Comparison of ENCODE assay signal across 1 cellular context in the genomic region with DNA sequence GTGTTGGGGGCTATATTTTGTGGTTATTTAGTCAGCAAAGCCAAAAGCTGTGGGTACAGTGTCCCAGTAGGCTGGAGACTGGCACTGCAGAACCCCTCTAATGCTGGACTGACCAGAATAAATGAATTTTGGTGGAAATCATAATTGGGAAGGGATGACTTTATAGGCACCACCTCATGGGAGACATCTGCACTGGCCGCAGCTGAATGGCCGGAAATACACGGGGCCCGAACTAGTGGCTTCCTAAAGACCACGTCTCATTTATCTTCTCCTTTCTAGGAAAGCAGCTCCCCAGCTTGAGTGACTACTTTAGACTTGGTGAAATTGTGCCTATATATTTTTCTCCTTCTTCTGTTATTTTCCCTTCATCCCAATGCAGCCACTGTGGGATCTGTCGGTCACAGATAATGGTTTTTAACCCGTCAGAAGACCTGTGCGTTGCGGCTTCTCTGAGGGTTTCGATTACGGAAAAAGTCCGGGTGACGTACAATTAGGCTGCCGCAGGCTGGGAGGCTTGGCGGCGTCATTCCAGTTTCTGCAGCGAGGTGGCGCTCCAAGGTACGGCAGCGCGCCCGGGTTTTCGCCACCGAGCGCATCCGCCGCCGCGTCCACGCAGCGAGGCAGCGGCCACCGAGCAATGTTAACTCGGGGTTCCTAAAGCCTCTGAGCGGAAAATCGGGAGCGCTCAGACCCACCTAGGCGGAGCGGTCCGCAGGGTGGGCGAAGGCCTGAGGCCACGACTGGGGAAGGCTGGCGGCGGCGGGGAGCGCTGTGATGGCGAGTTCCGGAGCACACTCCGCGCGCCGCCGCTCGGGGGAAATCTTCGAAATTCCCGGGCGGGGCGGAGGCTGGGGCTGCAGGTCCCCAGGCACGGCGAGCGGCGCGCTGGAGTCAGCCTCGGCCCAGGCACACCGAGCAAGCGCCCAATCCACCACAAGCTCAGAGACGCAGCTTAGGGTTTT.
TF ChIP-seq lines count a peak whose summit lies in the region.

No MANE protein-coding gene starts in this region.

TF ChIP-seq in HepG2, 621 proteins besides CTCF, POLR2A, EP300 and RAD21 (continued from another document and continues in another):
- TF ChIP-seq, protein P1, sequence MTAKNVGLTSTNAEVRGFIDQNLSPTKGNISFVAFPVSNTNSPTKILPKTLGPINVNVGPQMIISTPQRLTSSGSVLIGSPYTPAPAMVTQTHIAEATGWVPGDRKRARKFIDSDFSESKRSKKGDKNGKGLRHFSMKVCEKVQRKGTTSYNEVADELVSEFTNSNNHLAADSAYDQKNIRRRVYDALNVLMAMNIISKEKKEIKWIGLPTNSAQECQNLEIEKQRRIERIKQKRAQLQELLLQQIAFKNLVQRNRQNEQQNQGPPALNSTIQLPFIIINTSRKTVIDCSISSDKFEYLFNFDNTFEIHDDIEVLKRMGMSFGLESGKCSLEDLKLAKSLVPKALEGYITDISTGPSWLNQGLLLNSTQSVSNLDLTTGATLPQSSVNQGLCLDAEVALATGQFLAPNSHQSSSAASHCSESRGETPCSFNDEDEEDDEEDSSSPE (CRISPR knock-in tag; IDR thresholded peaks at IDR 0.05) = peak; percentile 64; the same call in 1 of the 2 replicates
- TF ChIP-seq NFIC (IDR thresholded peaks at IDR 0.05; ENCODE audit: low read length) = no peak
- TF ChIP-seq RARG (CRISPR knock-in tag; IDR thresholded peaks at IDR 0.05; ENCODE audit: low read depth) = no peak
- no peak for TF ChIP-seq EED (CRISPR knock-in tag; IDR thresholded peaks at IDR 0.05)
- TF ChIP-seq MTF2 (CRISPR knock-in tag; IDR thresholded peaks at IDR 0.05; ENCODE audit: borderline replicate concordance) = peak; percentile 71; the same call in 1 of the 2 replicates
- peak; percentile 63; the same call in 1 of the 2 replicates for TF ChIP-seq ISL2 (CRISPR knock-in tag; IDR thresholded peaks at IDR 0.05)
- peak; percentile 80; the same call in 1 of the 2 replicates for TF ChIP-seq REPIN1 (CRISPR knock-in tag; IDR thresholded peaks at IDR 0.05; ENCODE audit: borderline replicate concordance, low read depth)
- TF ChIP-seq ZNF382 (CRISPR knock-in tag; IDR thresholded peaks at IDR 0.05; ENCODE audit: borderline replicate concordance) = no peak
- TF ChIP-seq MAFG (CRISPR knock-in tag; IDR thresholded peaks at IDR 0.05) = no peak
- TF ChIP-seq ZNF12 (CRISPR knock-in tag; IDR thresholded peaks at IDR 0.05) = peak; percentile 19; the same call in 1 of the 2 replicates
- TF ChIP-seq, protein P2, sequence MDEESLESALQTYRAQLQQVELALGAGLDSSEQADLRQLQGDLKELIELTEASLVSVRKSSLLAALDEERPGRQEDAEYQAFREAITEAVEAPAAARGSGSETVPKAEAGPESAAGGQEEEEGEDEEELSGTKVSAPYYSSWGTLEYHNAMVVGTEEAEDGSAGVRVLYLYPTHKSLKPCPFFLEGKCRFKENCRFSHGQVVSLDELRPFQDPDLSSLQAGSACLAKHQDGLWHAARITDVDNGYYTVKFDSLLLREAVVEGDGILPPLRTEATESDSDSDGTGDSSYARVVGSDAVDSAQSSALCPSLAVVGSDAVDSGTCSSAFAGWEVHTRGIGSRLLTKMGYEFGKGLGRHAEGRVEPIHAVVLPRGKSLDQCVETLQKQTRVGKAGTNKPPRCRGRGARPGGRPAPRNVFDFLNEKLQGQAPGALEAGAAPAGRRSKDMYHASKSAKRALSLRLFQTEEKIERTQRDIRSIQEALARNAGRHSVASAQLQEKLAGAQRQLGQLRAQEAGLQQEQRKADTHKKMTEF (CRISPR knock-in tag; IDR thresholded peaks at IDR 0.05) = peak; percentile 86
- TF ChIP-seq ZNF703 (CRISPR knock-in tag; IDR thresholded peaks at IDR 0.05; ENCODE audit: borderline replicate concordance) = no peak
- no peak for TF ChIP-seq LCORL (IDR thresholded peaks at IDR 0.05)
- TF ChIP-seq LCORL (CRISPR knock-in tag; IDR thresholded peaks at IDR 0.05) = peak; percentile 4; the same call in 1 of the 2 replicates
- TF ChIP-seq, protein P3, sequence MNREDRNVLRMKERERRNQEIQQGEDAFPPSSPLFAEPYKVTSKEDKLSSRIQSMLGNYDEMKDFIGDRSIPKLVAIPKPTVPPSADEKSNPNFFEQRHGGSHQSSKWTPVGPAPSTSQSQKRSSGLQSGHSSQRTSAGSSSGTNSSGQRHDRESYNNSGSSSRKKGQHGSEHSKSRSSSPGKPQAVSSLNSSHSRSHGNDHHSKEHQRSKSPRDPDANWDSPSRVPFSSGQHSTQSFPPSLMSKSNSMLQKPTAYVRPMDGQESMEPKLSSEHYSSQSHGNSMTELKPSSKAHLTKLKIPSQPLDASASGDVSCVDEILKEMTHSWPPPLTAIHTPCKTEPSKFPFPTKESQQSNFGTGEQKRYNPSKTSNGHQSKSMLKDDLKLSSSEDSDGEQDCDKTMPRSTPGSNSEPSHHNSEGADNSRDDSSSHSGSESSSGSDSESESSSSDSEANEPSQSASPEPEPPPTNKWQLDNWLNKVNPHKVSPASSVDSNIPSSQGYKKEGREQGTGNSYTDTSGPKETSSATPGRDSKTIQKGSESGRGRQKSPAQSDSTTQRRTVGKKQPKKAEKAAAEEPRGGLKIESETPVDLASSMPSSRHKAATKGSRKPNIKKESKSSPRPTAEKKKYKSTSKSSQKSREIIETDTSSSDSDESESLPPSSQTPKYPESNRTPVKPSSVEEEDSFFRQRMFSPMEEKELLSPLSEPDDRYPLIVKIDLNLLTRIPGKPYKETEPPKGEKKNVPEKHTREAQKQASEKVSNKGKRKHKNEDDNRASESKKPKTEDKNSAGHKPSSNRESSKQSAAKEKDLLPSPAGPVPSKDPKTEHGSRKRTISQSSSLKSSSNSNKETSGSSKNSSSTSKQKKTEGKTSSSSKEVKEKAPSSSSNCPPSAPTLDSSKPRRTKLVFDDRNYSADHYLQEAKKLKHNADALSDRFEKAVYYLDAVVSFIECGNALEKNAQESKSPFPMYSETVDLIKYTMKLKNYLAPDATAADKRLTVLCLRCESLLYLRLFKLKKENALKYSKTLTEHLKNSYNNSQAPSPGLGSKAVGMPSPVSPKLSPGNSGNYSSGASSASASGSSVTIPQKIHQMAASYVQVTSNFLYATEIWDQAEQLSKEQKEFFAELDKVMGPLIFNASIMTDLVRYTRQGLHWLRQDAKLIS (CRISPR knock-in tag; IDR thresholded peaks at IDR 0.05) = no peak
- no peak for TF ChIP-seq CBX1 (IDR thresholded peaks at IDR 0.05; ENCODE audit: low read depth)
- TF ChIP-seq ZBTB38 (CRISPR knock-in tag; IDR thresholded peaks at IDR 0.05) = 0 out of 2 replicates have a peak, but pooled peaks have one; percentile 57
- peak; percentile 60; the same call in 1 of the 2 replicates for TF ChIP-seq FOXC1 (CRISPR knock-in tag; IDR thresholded peaks at IDR 0.05; ENCODE audit: borderline replicate concordance)
- TF ChIP-seq TGIF2 (CRISPR knock-in tag; IDR thresholded peaks at IDR 0.05) = peak; percentile 47; the same call in 1 of the 2 replicates
- no peak for TF ChIP-seq U2AF1 (optimal IDR thresholded peaks at IDR 0.05; ENCODE audit: low read depth, low read length)
- TF ChIP-seq AGO2 (optimal IDR thresholded peaks at IDR 0.05; ENCODE audit: low read depth, low read length) = no peak
- no peak for TF ChIP-seq NR2C2 (CRISPR knock-in tag; IDR thresholded peaks at IDR 0.05; ENCODE audit: borderline replicate concordance)
- TF ChIP-seq KAT7 (CRISPR knock-in tag; IDR thresholded peaks at IDR 0.05; ENCODE audit: borderline replicate concordance) = no peak
- 0 out of 2 replicates have a peak, but pooled peaks have one; percentile 56 for TF ChIP-seq ZNF563 (CRISPR knock-in tag; IDR thresholded peaks at IDR 0.05)
- TF ChIP-seq NFRKB (IDR thresholded peaks at IDR 0.05) = no peak
- TF ChIP-seq CBX2 (IDR thresholded peaks at IDR 0.05; ENCODE audit: low read depth, low read length) = no peak
- peak; percentile 85; the same call in 1 of the 2 replicates for TF ChIP-seq CBX2 (CRISPR knock-in tag; IDR thresholded peaks at IDR 0.05; ENCODE audit: low read depth)
- 0 out of 3 replicates have a peak, but pooled peaks have one; percentile 32 for TF ChIP-seq MXI1 (IDR thresholded peaks at IDR 0.05; ENCODE audit: borderline replicate concordance, low read depth, low read length)
- TF ChIP-seq ETV6 (CRISPR knock-in tag; conservative IDR thresholded peaks at IDR 0.05) = no peak
- TF ChIP-seq, protein P4, sequence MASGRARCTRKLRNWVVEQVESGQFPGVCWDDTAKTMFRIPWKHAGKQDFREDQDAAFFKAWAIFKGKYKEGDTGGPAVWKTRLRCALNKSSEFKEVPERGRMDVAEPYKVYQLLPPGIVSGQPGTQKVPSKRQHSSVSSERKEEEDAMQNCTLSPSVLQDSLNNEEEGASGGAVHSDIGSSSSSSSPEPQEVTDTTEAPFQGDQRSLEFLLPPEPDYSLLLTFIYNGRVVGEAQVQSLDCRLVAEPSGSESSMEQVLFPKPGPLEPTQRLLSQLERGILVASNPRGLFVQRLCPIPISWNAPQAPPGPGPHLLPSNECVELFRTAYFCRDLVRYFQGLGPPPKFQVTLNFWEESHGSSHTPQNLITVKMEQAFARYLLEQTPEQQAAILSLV (CRISPR knock-in tag; IDR thresholded peaks at IDR 0.05; ENCODE audit: borderline replicate concordance) = no peak; the same call in 1 of the 2 replicates
- TF ChIP-seq, protein P5, sequence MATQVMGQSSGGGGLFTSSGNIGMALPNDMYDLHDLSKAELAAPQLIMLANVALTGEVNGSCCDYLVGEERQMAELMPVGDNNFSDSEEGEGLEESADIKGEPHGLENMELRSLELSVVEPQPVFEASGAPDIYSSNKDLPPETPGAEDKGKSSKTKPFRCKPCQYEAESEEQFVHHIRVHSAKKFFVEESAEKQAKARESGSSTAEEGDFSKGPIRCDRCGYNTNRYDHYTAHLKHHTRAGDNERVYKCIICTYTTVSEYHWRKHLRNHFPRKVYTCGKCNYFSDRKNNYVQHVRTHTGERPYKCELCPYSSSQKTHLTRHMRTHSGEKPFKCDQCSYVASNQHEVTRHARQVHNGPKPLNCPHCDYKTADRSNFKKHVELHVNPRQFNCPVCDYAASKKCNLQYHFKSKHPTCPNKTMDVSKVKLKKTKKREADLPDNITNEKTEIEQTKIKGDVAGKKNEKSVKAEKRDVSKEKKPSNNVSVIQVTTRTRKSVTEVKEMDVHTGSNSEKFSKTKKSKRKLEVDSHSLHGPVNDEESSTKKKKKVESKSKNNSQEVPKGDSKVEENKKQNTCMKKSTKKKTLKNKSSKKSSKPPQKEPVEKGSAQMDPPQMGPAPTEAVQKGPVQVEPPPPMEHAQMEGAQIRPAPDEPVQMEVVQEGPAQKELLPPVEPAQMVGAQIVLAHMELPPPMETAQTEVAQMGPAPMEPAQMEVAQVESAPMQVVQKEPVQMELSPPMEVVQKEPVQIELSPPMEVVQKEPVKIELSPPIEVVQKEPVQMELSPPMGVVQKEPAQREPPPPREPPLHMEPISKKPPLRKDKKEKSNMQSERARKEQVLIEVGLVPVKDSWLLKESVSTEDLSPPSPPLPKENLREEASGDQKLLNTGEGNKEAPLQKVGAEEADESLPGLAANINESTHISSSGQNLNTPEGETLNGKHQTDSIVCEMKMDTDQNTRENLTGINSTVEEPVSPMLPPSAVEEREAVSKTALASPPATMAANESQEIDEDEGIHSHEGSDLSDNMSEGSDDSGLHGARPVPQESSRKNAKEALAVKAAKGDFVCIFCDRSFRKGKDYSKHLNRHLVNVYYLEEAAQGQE (IDR thresholded peaks at IDR 0.05; ENCODE audit: borderline replicate concordance in 1 of 2, low read depth in 1 of 2, low read length in 2 of 2) = no peak
- TF ChIP-seq GTF2F1 (IDR thresholded peaks at IDR 0.05; ENCODE audit: low read length) = no peak
- TF ChIP-seq, protein P6, sequence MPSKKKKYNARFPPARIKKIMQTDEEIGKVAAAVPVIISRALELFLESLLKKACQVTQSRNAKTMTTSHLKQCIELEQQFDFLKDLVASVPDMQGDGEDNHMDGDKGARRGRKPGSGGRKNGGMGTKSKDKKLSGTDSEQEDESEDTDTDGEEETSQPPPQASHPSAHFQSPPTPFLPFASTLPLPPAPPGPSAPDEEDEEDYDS (CRISPR knock-in tag; IDR thresholded peaks at IDR 0.05) = no peak
- TF ChIP-seq ZNF788 (CRISPR knock-in tag; IDR thresholded peaks at IDR 0.05; ENCODE audit: borderline replicate concordance) = peak; percentile 76; the same call in 1 of the 2 replicates
- peak; percentile 86 for TF ChIP-seq CREB1 (IDR thresholded peaks at IDR 0.05)
- TF ChIP-seq CREB1 (CRISPR knock-in tag; IDR thresholded peaks at IDR 0.05) = peak; percentile 70
- TF ChIP-seq ZNF569 (CRISPR knock-in tag; IDR thresholded peaks at IDR 0.05; ENCODE audit: borderline replicate concordance) = no peak
- no peak for TF ChIP-seq ZNF296 (CRISPR knock-in tag; conservative IDR thresholded peaks at IDR 0.05)
- peak; percentile 47; the same call in 1 of the 2 replicates for TF ChIP-seq ZNF891 (CRISPR knock-in tag; IDR thresholded peaks at IDR 0.05)
- no peak for TF ChIP-seq NPAS2 (CRISPR knock-in tag; IDR thresholded peaks at IDR 0.05; ENCODE audit: borderline replicate concordance)
- TF ChIP-seq MXD4 (CRISPR knock-in tag; IDR thresholded peaks at IDR 0.05) = peak; percentile 79
- TF ChIP-seq FIP1L1 (IDR thresholded peaks at IDR 0.05; ENCODE audit: borderline replicate concordance, insufficient read depth, low read depth, low read length) = no peak
- TF ChIP-seq ZNF816 (CRISPR knock-in tag; IDR thresholded peaks at IDR 0.05; ENCODE audit: borderline replicate concordance) = peak; percentile 81; the same call in 1 of the 2 replicates
- no peak for TF ChIP-seq NFYC (CRISPR knock-in tag; IDR thresholded peaks at IDR 0.05)
- TF ChIP-seq, protein P7, sequence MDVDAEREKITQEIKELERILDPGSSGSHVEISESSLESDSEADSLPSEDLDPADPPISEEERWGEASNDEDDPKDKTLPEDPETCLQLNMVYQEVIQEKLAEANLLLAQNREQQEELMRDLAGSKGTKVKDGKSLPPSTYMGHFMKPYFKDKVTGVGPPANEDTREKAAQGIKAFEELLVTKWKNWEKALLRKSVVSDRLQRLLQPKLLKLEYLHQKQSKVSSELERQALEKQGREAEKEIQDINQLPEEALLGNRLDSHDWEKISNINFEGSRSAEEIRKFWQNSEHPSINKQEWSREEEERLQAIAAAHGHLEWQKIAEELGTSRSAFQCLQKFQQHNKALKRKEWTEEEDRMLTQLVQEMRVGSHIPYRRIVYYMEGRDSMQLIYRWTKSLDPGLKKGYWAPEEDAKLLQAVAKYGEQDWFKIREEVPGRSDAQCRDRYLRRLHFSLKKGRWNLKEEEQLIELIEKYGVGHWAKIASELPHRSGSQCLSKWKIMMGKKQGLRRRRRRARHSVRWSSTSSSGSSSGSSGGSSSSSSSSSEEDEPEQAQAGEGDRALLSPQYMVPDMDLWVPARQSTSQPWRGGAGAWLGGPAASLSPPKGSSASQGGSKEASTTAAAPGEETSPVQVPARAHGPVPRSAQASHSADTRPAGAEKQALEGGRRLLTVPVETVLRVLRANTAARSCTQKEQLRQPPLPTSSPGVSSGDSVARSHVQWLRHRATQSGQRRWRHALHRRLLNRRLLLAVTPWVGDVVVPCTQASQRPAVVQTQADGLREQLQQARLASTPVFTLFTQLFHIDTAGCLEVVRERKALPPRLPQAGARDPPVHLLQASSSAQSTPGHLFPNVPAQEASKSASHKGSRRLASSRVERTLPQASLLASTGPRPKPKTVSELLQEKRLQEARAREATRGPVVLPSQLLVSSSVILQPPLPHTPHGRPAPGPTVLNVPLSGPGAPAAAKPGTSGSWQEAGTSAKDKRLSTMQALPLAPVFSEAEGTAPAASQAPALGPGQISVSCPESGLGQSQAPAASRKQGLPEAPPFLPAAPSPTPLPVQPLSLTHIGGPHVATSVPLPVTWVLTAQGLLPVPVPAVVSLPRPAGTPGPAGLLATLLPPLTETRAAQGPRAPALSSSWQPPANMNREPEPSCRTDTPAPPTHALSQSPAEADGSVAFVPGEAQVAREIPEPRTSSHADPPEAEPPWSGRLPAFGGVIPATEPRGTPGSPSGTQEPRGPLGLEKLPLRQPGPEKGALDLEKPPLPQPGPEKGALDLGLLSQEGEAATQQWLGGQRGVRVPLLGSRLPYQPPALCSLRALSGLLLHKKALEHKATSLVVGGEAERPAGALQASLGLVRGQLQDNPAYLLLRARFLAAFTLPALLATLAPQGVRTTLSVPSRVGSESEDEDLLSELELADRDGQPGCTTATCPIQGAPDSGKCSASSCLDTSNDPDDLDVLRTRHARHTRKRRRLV (CRISPR knock-in tag; IDR thresholded peaks at IDR 0.05) = 0 out of 2 replicates have a peak, but pooled peaks have one; percentile 41
